ENCODE assay signal across 23 cellular contexts in the genomic region with DNA sequence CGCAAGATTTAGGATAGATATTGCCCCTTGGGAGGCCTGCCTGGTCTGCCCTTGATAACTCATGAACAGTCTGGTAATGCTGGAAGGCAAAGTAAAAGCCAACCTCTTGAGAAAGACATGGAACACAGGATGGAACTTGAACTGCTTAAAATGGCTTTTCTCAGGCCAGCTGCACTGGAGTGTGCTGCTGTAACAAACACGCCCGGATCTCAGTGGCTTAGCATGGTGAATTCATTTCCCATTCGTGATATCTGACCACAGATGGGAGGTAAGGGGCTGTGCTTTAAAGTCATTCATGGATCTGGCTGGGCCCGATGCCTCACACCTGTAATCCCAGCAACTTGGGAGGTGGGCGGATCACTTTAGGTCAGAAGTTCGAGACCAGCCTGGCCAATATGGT.
"Had no signal": no experiment of that assay in that cellular context is flagged by ENCODE, and none has a peak within 500 bp of the region (broad histone marks: within the 10 kb centered on the region; RNA-seq: fewer than 3 reads in every experiment).

No MANE protein-coding gene starts in this region.

- H3K9me3 Mint-ChIP-seq: activated CD4-positive, alpha-beta memory T cell treated with anti-CD3 and anti-CD28 coated beads for 36 hours; activated CD4-positive, alpha-beta T cell treated with anti-CD3 and anti-CD28 coated beads, Interleukin-2, amount 10 ng/mL, durations not matched to agents 7 days and 5 days; activated naive CD4-positive, alpha-beta T cell treated with anti-CD3 and anti-CD28 coated beads for 36 hours; activated T-cell treated with anti-CD3 and anti-CD28 coated beads, Interleukin-2, amount 50 U/mL, for 4 hours; activated T-helper 17 cell treated with anti-CD3 and anti-CD28 coated beads, Interleukin-2, amount 50 U/mL, for 72 hours had no signal

- H3K36me3 ChIP-seq: cardiac muscle cell had no signal

- ATAC-seq: activated T-cell treated with anti-CD3 and anti-CD28 coated beads, Interleukin-2, amount 50 U/mL, for 4 hours; activated T-helper 17 cell treated with anti-CD3 and anti-CD28 coated beads, Interleukin-2, amount 50 U/mL, for 72 hours; K562 had no signal

- H3K27ac ChIP-seq: cardiac muscle cell, SK-N-MC, VCaP had no signal

- H3K36me3 Mint-ChIP-seq: activated CD4-positive, alpha-beta memory T cell treated with anti-CD3 and anti-CD28 coated beads for 36 hours; brain had no signal

- H3K27me3 ChIP-seq: cardiac muscle cell had no signal

- H3K4me1 Mint-ChIP-seq: activated CD4-positive, alpha-beta T cell treated with anti-CD3 and anti-CD28 coated beads, Interleukin-2, amount 10 ng/mL, durations not matched to agents 7 days and 5 days; activated T-helper 17 cell treated with anti-CD3 and anti-CD28 coated beads, Interleukin-2, amount 50 U/mL, for 72 hours had no signal

- H3K27ac Mint-ChIP-seq: activated CD4-positive, alpha-beta memory T cell treated with anti-CD3 and anti-CD28 coated beads for 36 hours; activated CD4-positive, alpha-beta T cell treated with anti-CD3 and anti-CD28 coated beads, Interleukin-2, amount 10 ng/mL, durations not matched to agents 7 days and 5 days; activated naive CD4-positive, alpha-beta T cell treated with anti-CD3 and anti-CD28 coated beads for 36 hours; activated naive CD8-positive, alpha-beta T cell; activated T-helper 17 cell treated with anti-CD3 and anti-CD28 coated beads, Interleukin-2, amount 50 U/mL, for 72 hours; brain had no signal

- DNase-seq: activated CD4-positive, alpha-beta memory T cell treated with anti-CD3 and anti-CD28 coated beads for 36 hours; activated CD4-positive, alpha-beta T cell treated with anti-CD3 and anti-CD28 coated beads, Interleukin-2, amount 10 ng/mL, durations not matched to agents 7 days and 5 days; activated CD4-positive, CD25-positive, alpha-beta regulatory T cell; activated CD8-positive, alpha-beta memory T cell treated with anti-CD3 and anti-CD28 coated beads for 24 hours; activated gamma-delta T cell; activated naive CD4-positive, alpha-beta T cell treated with anti-CD3 and anti-CD28 coated beads for 36 hours; activated T-cell treated with anti-CD3 and anti-CD28 coated beads, Interleukin-2, amount 50 U/mL, for 4 hours; amygdala; Karpas-422; NCI-H1105 treated with DMSO at 0.1 percent for 48 hours; NCI-H1436 treated with DMSO at 0.1 percent for 48 hours; NCI-H187; NCI-H2081; NCI-H446; NCI-H524; T-helper 1 cell had no signal

- H3K27me3 Mint-ChIP-seq: activated CD4-positive, alpha-beta memory T cell treated with anti-CD3 and anti-CD28 coated beads for 36 hours; activated CD4-positive, alpha-beta T cell treated with anti-CD3 and anti-CD28 coated beads, Interleukin-2, amount 10 ng/mL, durations not matched to agents 7 days and 5 days; activated naive CD8-positive, alpha-beta T cell; activated T-helper 17 cell treated with anti-CD3 and anti-CD28 coated beads, Interleukin-2, amount 50 U/mL, for 72 hours; brain had no signal

- H3K4me3 Mint-ChIP-seq: activated CD4-positive, alpha-beta memory T cell treated with anti-CD3 and anti-CD28 coated beads for 36 hours; activated CD4-positive, alpha-beta T cell treated with anti-CD3 and anti-CD28 coated beads, Interleukin-2, amount 10 ng/mL, durations not matched to agents 7 days and 5 days; activated naive CD4-positive, alpha-beta T cell treated with anti-CD3 and anti-CD28 coated beads for 36 hours; activated naive CD8-positive, alpha-beta T cell; activated T-cell treated with anti-CD3 and anti-CD28 coated beads, Interleukin-2, amount 50 U/mL, for 4 hours; activated T-helper 17 cell treated with anti-CD3 and anti-CD28 coated beads, Interleukin-2, amount 50 U/mL, for 72 hours; brain had no signal

- H3K4me3 ChIP-seq: cardiac muscle cell, K562, SK-N-MC had no signal
